ENCODE assay signal across 24 cellular contexts in the genomic region with DNA sequence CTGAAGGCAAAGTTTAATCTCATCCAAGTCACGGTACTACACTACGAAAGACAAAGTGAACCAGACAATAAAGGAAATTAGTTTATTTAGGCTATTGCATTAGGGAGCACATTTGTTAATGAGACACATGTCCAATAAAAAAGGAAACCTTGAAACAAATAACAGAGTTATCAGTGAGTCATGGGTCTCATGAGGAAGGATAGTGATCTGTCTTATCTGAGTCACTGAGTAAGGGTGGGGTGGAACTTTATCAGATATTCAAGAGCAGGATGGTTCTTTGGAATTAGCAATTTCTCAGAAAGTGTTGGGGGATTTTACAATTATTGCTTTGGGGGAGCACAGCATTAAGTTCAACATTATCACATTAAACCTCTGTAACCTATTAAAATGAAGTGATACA.
"Had no signal": no experiment of that assay in that cellular context is flagged by ENCODE, and none has a peak within 500 bp of the region (broad histone marks: within the 10 kb centered on the region; RNA-seq: fewer than 3 reads in every experiment).

No MANE protein-coding gene starts in this region.

- H3K27me3 Mint-ChIP-seq: activated CD4-positive, alpha-beta T cell treated with anti-CD3 and anti-CD28 coated beads, Interleukin-2, amount 10 ng/mL, durations not matched to agents 7 days and 5 days; activated CD8-positive, alpha-beta T cell treated with anti-CD3 and anti-CD28 coated beads for 36 hours; naive thymus-derived CD8-positive, alpha-beta T cell; type B pancreatic cell had no signal

- FAIRE-seq: TTC549 had no signal

- H3K4me2 ChIP-seq: neural progenitor cell had no signal

- H2AFZ ChIP-seq: neural progenitor cell had no signal

- H3K9me3 ChIP-seq: ascending aorta, colonic mucosa, left ventricle myocardium inferior, thoracic aorta, vagina had no signal

- H3K36me3 ChIP-seq: ascending aorta, colonic mucosa, left ventricle myocardium inferior, neural progenitor cell, thoracic aorta, vagina, WERI-Rb-1 had no signal

- H3K4me1 Mint-ChIP-seq: activated CD4-positive, alpha-beta T cell treated with anti-CD3 and anti-CD28 coated beads, Interleukin-2, amount 10 ng/mL, durations not matched to agents 7 days and 5 days; mesothelial cell of epicardium; naive thymus-derived CD8-positive, alpha-beta T cell had no signal

- H3K4me1 ChIP-seq: ascending aorta, colonic mucosa, left ventricle myocardium inferior, vagina had no signal

- ATAC-seq: activated CD8-positive, alpha-beta T cell treated with anti-CD3 and anti-CD28 coated beads for 36 hours; activated naive CD4-positive, alpha-beta T cell treated with anti-CD3 and anti-CD28 coated beads, Interleukin-2, amount 50 U/mL, for 72 hours; naive thymus-derived CD8-positive, alpha-beta T cell; sciatic nerve had no signal

- H3K27ac ChIP-seq: ascending aorta, colonic mucosa, left ventricle myocardium inferior, neural progenitor cell, thoracic aorta, vagina, WERI-Rb-1 had no signal

- H3K4me3 Mint-ChIP-seq: activated CD4-positive, alpha-beta T cell treated with anti-CD3 and anti-CD28 coated beads, Interleukin-2, amount 10 ng/mL, durations not matched to agents 7 days and 5 days; activated CD8-positive, alpha-beta T cell treated with anti-CD3 and anti-CD28 coated beads for 36 hours; activated T-helper 1 cell treated with anti-CD3 and anti-CD28 coated beads, Interleukin-12 subunit alpha, Interleukin-12 subunit beta, Interleukin-2, Interleukin-4 antibody, amounts not matched to agents 30 ng/mL and 10 ng/mL and 1 ng/mL, durations not matched to agents 14 hours and 24 hours and 36 hours; mesothelial cell of epicardium; naive thymus-derived CD8-positive, alpha-beta T cell; neural progenitor cell; type B pancreatic cell had no signal

- H3K9ac ChIP-seq: neural progenitor cell had no signal

- H3K9me3 Mint-ChIP-seq: activated CD8-positive, alpha-beta T cell treated with anti-CD3 and anti-CD28 coated beads for 36 hours; activated naive CD4-positive, alpha-beta T cell treated with anti-CD3 and anti-CD28 coated beads, Interleukin-2, amount 50 U/mL, for 72 hours; activated T-helper 1 cell treated with anti-CD3 and anti-CD28 coated beads, Interleukin-12 subunit alpha, Interleukin-12 subunit beta, Interleukin-2, Interleukin-4 antibody, amounts not matched to agents 30 ng/mL and 10 ng/mL and 1 ng/mL, durations not matched to agents 14 hours and 24 hours and 36 hours had no signal

- H3K36me3 Mint-ChIP-seq: activated naive CD4-positive, alpha-beta T cell treated with anti-CD3 and anti-CD28 coated beads, Interleukin-2, amount 50 U/mL, for 72 hours; mesothelial cell of epicardium; neural progenitor cell; type B pancreatic cell had no signal

- H3K27me3 ChIP-seq: ascending aorta, colonic mucosa, neural progenitor cell, vagina had no signal

- H3K27ac Mint-ChIP-seq: activated CD4-positive, alpha-beta T cell treated with anti-CD3 and anti-CD28 coated beads, Interleukin-2, amount 10 ng/mL, durations not matched to agents 7 days and 5 days; activated CD8-positive, alpha-beta T cell treated with anti-CD3 and anti-CD28 coated beads for 36 hours; activated naive CD4-positive, alpha-beta T cell treated with anti-CD3 and anti-CD28 coated beads, Interleukin-2, amount 50 U/mL, for 72 hours; activated T-helper 1 cell treated with anti-CD3 and anti-CD28 coated beads, Interleukin-12 subunit alpha, Interleukin-12 subunit beta, Interleukin-2, Interleukin-4 antibody, amounts not matched to agents 30 ng/mL and 10 ng/mL and 1 ng/mL, durations not matched to agents 14 hours and 24 hours and 36 hours; mesothelial cell of epicardium; naive thymus-derived CD8-positive, alpha-beta T cell; neural progenitor cell; type B pancreatic cell had no signal

- H3K4me3 ChIP-seq: ascending aorta, colonic mucosa, left ventricle myocardium inferior, neural progenitor cell, thoracic aorta, vagina had no signal

- DNase-seq: activated CD4-positive, alpha-beta T cell treated with anti-CD3 and anti-CD28 coated beads, Interleukin-2, amount 10 ng/mL, durations not matched to agents 7 days and 5 days; activated CD4-positive, CD25-positive, alpha-beta regulatory T cell treated with anti-CD3 and anti-CD28 coated beads, Interleukin-2, amount 50 U/mL, for 72 hours; activated CD8-positive, alpha-beta T cell treated with anti-CD3 and anti-CD28 coated beads for 36 hours; activated gamma-delta T cell treated with Interleukin-2 at 50 U/mL for 16 hours; colonic mucosa; foreskin fibroblast; kidney glomerular epithelial cell; left ventricle myocardium inferior; naive thymus-derived CD8-positive, alpha-beta T cell; posterior cingulate gyrus; stimulated activated CD4-positive, alpha-beta T cell treated with anti-CD3 and anti-CD28 coated beads, Interleukin-2, amount 100 ng/mL, for 48 hours; stimulated activated CD8-positive, alpha-beta memory T cell treated with anti-CD3 and anti-CD28 coated beads, Interleukin-4, amount 100 ng/mL, for 48 hours; stimulated activated naive CD4-positive, alpha-beta T cell treated with Interleukin-2 at 50 U/mL for 16 hours; WERI-Rb-1 had no signal
